9 cellular contexts compared by ENCODE assay signal in the genomic region with DNA sequence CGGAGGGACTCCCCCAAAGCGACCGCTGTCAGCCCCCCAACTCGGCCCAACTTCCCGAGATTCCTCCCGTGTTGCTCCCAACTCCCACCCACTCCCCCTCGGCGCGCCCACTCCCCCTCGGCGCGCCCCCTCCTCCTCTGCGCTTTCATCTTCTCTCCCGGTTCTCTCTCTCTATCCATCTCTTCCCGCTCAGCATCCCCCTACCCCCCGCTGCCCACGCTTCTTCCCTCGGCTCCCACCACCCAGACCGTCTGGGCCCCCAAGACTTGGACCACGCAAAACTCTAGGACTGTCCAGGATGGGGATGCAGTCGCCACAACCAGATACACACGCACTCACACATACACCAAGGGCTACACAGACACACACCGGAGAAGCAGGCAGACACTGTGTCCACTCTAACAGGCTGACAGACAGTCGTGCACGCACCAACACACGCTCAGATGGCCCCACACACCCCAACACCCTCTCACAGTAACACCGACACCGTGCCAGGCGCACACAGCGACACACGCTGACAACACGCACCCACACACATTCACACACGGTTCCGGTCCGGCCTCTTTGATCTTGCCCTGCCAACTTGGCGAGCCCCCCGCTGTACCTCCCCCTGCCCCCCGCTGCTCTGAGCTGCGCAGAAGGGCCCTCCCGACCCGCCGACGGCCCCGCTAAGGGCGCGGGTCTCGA. TPM values are rescaled to one million over a fixed set of nuclear protein-coding genes. Genes with fewer than 3 reads are reported as not detected.
DNase-seq lines count a peak whose midpoint lies in the region; ATAC-seq, FAIRE-seq and TF ChIP-seq lines count a peak whose summit lies in the region.
"Had no signal": no experiment of that assay in that cellular context is flagged by ENCODE, and none has a peak within 500 bp of the region (broad histone marks: within the 10 kb centered on the region; RNA-seq: fewer than 3 reads in every experiment).

No MANE protein-coding gene starts in this region.

- peak; percentile 20 for DNase-seq in activated naive CD4-positive, alpha-beta T cell treated with anti-CD3 and anti-CD28 coated beads, Interleukin-2, amount 10 ng/mL, durations not matched to agents 7 days and 5 days
- no peak for DNase-seq in activated naive CD4-positive, alpha-beta T cell treated with Interleukin-2 at 50 U/mL for 16 hours
- DNase-seq in GM12878 (ENCODE audit: low read depth, low spot score) (no peak), mesendoderm (no peak), upper lobe of left lung (peak; percentile 20 to 63), NCI-H345 treated with DMSO at 0.1 percent for 48 hours (lab: John Stamatoyannopoulos, UW; ENCODE audit: unreplicated experiment) (no peak)
- no peak for DNase-seq in effector CD4-positive, alpha-beta T cell

- in situ Hi-C loops in GM12878 (cut with MboI): no loop called here

- H2AFZ ChIP-seq in GM12878 (ENCODE audit: control insufficient read depth, low read depth, low read length): no peak overlapping the region

- no peak overlapping the region for H3K4me3 ChIP-seq in GM12878
- H3K4me3 ChIP-seq in mesendoderm (ENCODE audit: low read length): no peak overlapping the region
- peak overlapping the region in 3 of 4 donors; percentile 48 to 61 (median 58) for H3K4me3 ChIP-seq in upper lobe of left lung

- H3K4me1 ChIP-seq in GM12878 (ENCODE audit: control insufficient read depth, insufficient read depth, low read length): no peaks in the 10 kb centered on the region; the same call in 1 of the 2 replicates
- H3K4me1 ChIP-seq in mesendoderm (ENCODE audit: control insufficient read depth, low read depth, low read length): peaks cover 1% of the 10 kb centered on the region
- peaks cover 36 to 50% (median 41%) of the 10 kb centered on the region in 4 donors for H3K4me1 ChIP-seq in upper lobe of left lung

- H3K27ac ChIP-seq in GM12878 (ENCODE audit: control insufficient read depth, insufficient read depth) (no peak overlapping the region), mesendoderm (ENCODE audit: low read depth, low read length) (no peak overlapping the region), upper lobe of left lung (no peak overlapping the region)

- POLR2A ChIA-PET in GM12878 (lab: Charles Lee): interaction anchor here (0.6 kb wide), 1 partner anchor 17 kb away, joined by 3 read pairs; no protein-coding TSS in a partner anchor

- peak overlapping the region; percentile 23 for H3K4me3 Mint-ChIP-seq in activated naive CD4-positive, alpha-beta T cell treated with anti-CD3 and anti-CD28 coated beads, Interleukin-2, amount 10 ng/mL, durations not matched to agents 7 days and 5 days

- H3K79me2 ChIP-seq in GM12878 (ENCODE audit: control insufficient read depth, insufficient read depth, low read length) (no peaks in the 10 kb centered on the region), mesendoderm (ENCODE audit: control insufficient read depth, insufficient read depth, low read length) (no peaks in the 10 kb centered on the region)

- H2BK5ac ChIP-seq in mesendoderm (ENCODE audit: low read length): no peak overlapping the region

- no peak overlapping the region for H3K18ac ChIP-seq in mesendoderm (ENCODE audit: low read length)

- H2BK120ac ChIP-seq in mesendoderm (ENCODE audit: low read depth, low read length): no peak overlapping the region

- no peak for TF ChIP-seq RAD21 in GM12878 (IDR thresholded peaks at IDR 0.05; ENCODE audit: insufficient read depth, low read depth, low read length)

- TF ChIP-seq CTCF in GM12878 (IDR thresholded peaks at IDR 0.05 in 2 of 3, conservative IDR thresholded peaks at IDR 0.05 in 1 of 3; ENCODE audit: control insufficient read depth in 2 of 3, extremely low read depth in 1 of 3, insufficient read depth in 1 of 3, low read depth in 3 of 3, low read length in 3 of 3): no peak
- no peak for TF ChIP-seq CTCF in upper lobe of left lung (IDR thresholded peaks at IDR 0.05)

- H3K79me1 ChIP-seq in mesendoderm (ENCODE audit: low read length): no peaks in the 10 kb centered on the region

- peaks cover 13% of the 10 kb centered on the region for H3K4me1 Mint-ChIP-seq in activated naive CD4-positive, alpha-beta T cell treated with anti-CD3 and anti-CD28 coated beads, Interleukin-2, amount 10 ng/mL, durations not matched to agents 7 days and 5 days

- SMC1A ChIA-PET in GM12878 (lab: Charles Lee; ENCODE audit: uncharacterized antibody, unreplicated experiment): no interaction called here

- H3K27me3 ChIP-seq in GM12878 (replicated peaks in 1 of 2; ENCODE audit: control insufficient read depth in 2 of 2, insufficient read depth in 2 of 2, low read length in 1 of 2): peaks cover 26 to 34% of the 10 kb centered on the region in 2 experiments
- peaks cover 54% of the 10 kb centered on the region for H3K27me3 ChIP-seq in mesendoderm (ENCODE audit: insufficient read depth, low read length, poor library complexity)
- H3K27me3 ChIP-seq in upper lobe of left lung: peaks cover 2 to 53% (median 29%) of the 10 kb centered on the region in 4 donors

- peaks cover 7% of the 10 kb centered on the region; the same call in 1 of the 2 replicates for H4K20me1 ChIP-seq in GM12878 (ENCODE audit: control insufficient read depth, insufficient read depth)

- peaks cover 97% of the 10 kb centered on the region for H3K27me3 Mint-ChIP-seq in activated naive CD4-positive, alpha-beta T cell treated with anti-CD3 and anti-CD28 coated beads, Interleukin-2, amount 10 ng/mL, durations not matched to agents 7 days and 5 days

- peak overlapping the region; percentile 60 for H3K4me2 ChIP-seq in GM12878 (ENCODE audit: control insufficient read depth, insufficient read depth)
- H3K4me2 ChIP-seq in mesendoderm (ENCODE audit: low read length): peak overlapping the region; percentile 9

- CTCF ChIA-PET in activated naive CD4-positive, alpha-beta T cell treated with anti-CD3 and anti-CD28 coated beads, Interleukin-2, amount 10 ng/mL, durations not matched to agents 7 days and 5 days (lab: Charles Lee): no interaction called here
- CTCF ChIA-PET in GM12878 (lab: Yijun Ruan, JAX): interaction anchor here (0.6 kb wide), 1 partner anchor 1802 kb away, joined by 3 read pairs; no protein-coding TSS in a partner anchor

- H3K4ac ChIP-seq in mesendoderm (ENCODE audit: low read depth, low read length): no peak overlapping the region

- peak overlapping the region; percentile 94 for H3K23ac ChIP-seq in mesendoderm (ENCODE audit: low read length)

- no peak for TF ChIP-seq EP300 in GM12878 (IDR thresholded peaks at IDR 0.05; ENCODE audit: borderline replicate concordance in 1 of 2, control insufficient read depth in 1 of 2, low read depth in 2 of 2, low read length in 2 of 2)
- TF ChIP-seq EP300 in upper lobe of left lung (IDR thresholded peaks at IDR 0.05): no peak

- ATAC-seq in GM12878 (no peak), upper lobe of left lung (ENCODE audit: low FRiP score in 2 of 2) (no peak), GM19035 (IDR thresholded peaks at IDR 0.05; ENCODE audit: unreplicated experiment) (no peak)

- WGBS in GM12878 (ENCODE audit: insufficient coverage, insufficient replicate concordance, low lambda C conversion rate, missing lambda C conversion rate): 11% methylated on average over 30 of the region's 47 CpGs
- no CpG with 5 or more reads among the region's 47 CpGs for WGBS in mesendoderm (ENCODE audit: extremely low coverage, insufficient coverage, low lambda C conversion rate)
- WGBS in upper lobe of left lung, 2 donors: 3 to 4% methylated on average over 23 to 37 of the region's 47 CpGs

- H2AK5ac ChIP-seq in mesendoderm (ENCODE audit: low read length): no peak overlapping the region

- RAD21 ChIA-PET in GM12878 (lab: Charles Lee; ENCODE audit: unreplicated experiment): interaction anchor here (0.9 kb wide), 1 partner anchor 370 kb away, joined by 3 read pairs; no protein-coding TSS in a partner anchor

- H3K9ac ChIP-seq in GM12878 (ENCODE audit: control insufficient read depth, insufficient read depth, low read length) (no peak overlapping the region), mesendoderm (ENCODE audit: low read length) (no peak overlapping the region)

- H3K27ac Mint-ChIP-seq in activated naive CD4-positive, alpha-beta T cell treated with anti-CD3 and anti-CD28 coated beads, Interleukin-2, amount 10 ng/mL, durations not matched to agents 7 days and 5 days: no peak overlapping the region

- H3K9me3 ChIP-seq in GM12878 (replicated peaks; ENCODE audit: control insufficient read depth, insufficient read depth, low read length) (no peaks in the 10 kb centered on the region), upper lobe of left lung (no peaks in the 10 kb centered on the region)

- no TSS peak for BruUV-seq in GM12878 (replicated peaks; lab: Mats Ljungman, UMichigan)

- H3K9me3 Mint-ChIP-seq in activated naive CD4-positive, alpha-beta T cell treated with anti-CD3 and anti-CD28 coated beads, Interleukin-2, amount 10 ng/mL, durations not matched to agents 7 days and 5 days: no peaks in the 10 kb centered on the region

- H4K5ac ChIP-seq in mesendoderm (ENCODE audit: low read length): no peak overlapping the region

- H3K36me3 ChIP-seq in GM12878 (ENCODE audit: control insufficient read depth in 2 of 2, insufficient read depth in 2 of 2, low read length in 1 of 2) (no peaks in the 10 kb centered on the region), mesendoderm (ENCODE audit: control insufficient read depth, insufficient read depth, low read length) (no peaks in the 10 kb centered on the region), upper lobe of left lung (no peaks in the 10 kb centered on the region)

- TF ChIP-seq POLR2A in GM12878 (IDR thresholded peaks at IDR 0.05; ENCODE audit: low read depth, low read length) (no peak), upper lobe of left lung (IDR thresholded peaks at IDR 0.05) (no peak)

- H2BK15ac ChIP-seq in mesendoderm (replicated peaks; ENCODE audit: low read depth): no peak overlapping the region

- intact Hi-C loops in GM12878 (cut with micrococcal nuclease; ENCODE audit: unreplicated experiment): no loop called here

- H4K8ac ChIP-seq in mesendoderm (ENCODE audit: low read depth, low read length): no peak overlapping the region

- H3K56ac ChIP-seq in mesendoderm (ENCODE audit: low read length): no peak overlapping the region

- FAIRE-seq in GM12878 (lab: Jason Lieb, UNC): no peak
- FAIRE-seq: G401.6 had no signal

- peaks cover 1% of the 10 kb centered on the region for H3K36me3 Mint-ChIP-seq in activated naive CD4-positive, alpha-beta T cell treated with anti-CD3 and anti-CD28 coated beads, Interleukin-2, amount 10 ng/mL, durations not matched to agents 7 days and 5 days

RNA-seq across cellular contexts. Expression of a gene that starts 1.1 kb away (rescaled TPM):
- total RNA-seq in GM12878 (2013; cell fraction: nucleolus; rRNA removed): 3.4 and 3.5 TPM in 2 replicates
- total RNA-seq in GM12878 (2014; rRNA removed) (0.11 and 0.23 TPM in 2 replicates), GM12878 (2014; rRNA removed; fragmentation: Illumina TruSeq; extraction: Trizol) (0.04 and 0.05 TPM in 2 replicates), GM12878 (2021) (0.08 TPM in 1 of 2 replicates, not detected in the other), upper lobe of left lung (1 to 10 TPM; 1.5 to 5.2 (median 3.2) TPM)
- 0.12 TPM for polyA plus RNA-seq in GM12878 (2011; ENCODE audit: low read depth)
- polyA plus RNA-seq in GM12878 (2011; rRNA removed) (0.29 and 0.62 TPM in 2 replicates), GM12878 (2014; fragmentation: Illumina TruSeq; extraction: Trizol) (0.05 TPM in 1 of 2 replicates, not detected in the other), GM12878 (2014; fragmentation: Nextera tagmentation; extraction: Ambion mirVana) (not detected), GM12878 (2014; rRNA removed) (0.04 and 0.05 TPM in 2 replicates), GM12878 (2016; fragmentation: Nextera tagmentation; extraction: Ambion mirVana) (not detected)
- 0.46 and 0.59 TPM in 2 replicates for polyA plus RNA-seq in GM12878 (2011; cell fraction: cytosol; rRNA removed)
- 0.97 and 1.3 TPM in 2 replicates for polyA plus RNA-seq in GM12878 (2011; cell fraction: nucleus; rRNA removed)
- 0.28 and 0.35 TPM in 2 replicates for polyA plus RNA-seq in GM12878 (2012)
- 2.4 TPM in 2 replicates for polyA minus RNA-seq in GM12878 (2011; rRNA and poly(A)+ RNA removed)
- 0.31 and 0.80 TPM in 2 replicates for polyA minus RNA-seq in GM12878 (2011; cell fraction: cytosol; rRNA and poly(A)+ RNA removed)
- 3.1 and 3.7 TPM in 2 replicates for polyA minus RNA-seq in GM12878 (2011; cell fraction: nucleus; rRNA and poly(A)+ RNA removed)
- polyA plus RNA-seq in mesendoderm (2013, experiment 1 of 2): 0.28 TPM
- polyA plus RNA-seq in mesendoderm (2013, experiment 2 of 2): 0.29 TPM

Comparison
In these comparisons a context has a peak if more than half of its experiments do, and no peak if none do; other contexts are left out.
1. DNase-seq: peak in activated naive CD4-positive, alpha-beta T cell treated with anti-CD3 and anti-CD28 coated beads, Interleukin-2, amount 10 ng/mL, durations not matched to agents 7 days and 5 days (single experiment) and upper lobe of left lung (2 of 2); none in activated naive CD4-positive, alpha-beta T cell treated with Interleukin-2 at 50 U/mL for 16 hours (single experiment), GM12878 (single experiment), mesendoderm (single experiment), NCI-H345 treated with DMSO at 0.1 percent for 48 hours (single experiment) and effector CD4-positive, alpha-beta T cell (single experiment).
2. H3K4me3 ChIP-seq: peak in upper lobe of left lung (3 of 4); none in GM12878 (single experiment) and mesendoderm (single experiment).